8 cellular contexts compared by ENCODE assay signal in the genomic region with DNA sequence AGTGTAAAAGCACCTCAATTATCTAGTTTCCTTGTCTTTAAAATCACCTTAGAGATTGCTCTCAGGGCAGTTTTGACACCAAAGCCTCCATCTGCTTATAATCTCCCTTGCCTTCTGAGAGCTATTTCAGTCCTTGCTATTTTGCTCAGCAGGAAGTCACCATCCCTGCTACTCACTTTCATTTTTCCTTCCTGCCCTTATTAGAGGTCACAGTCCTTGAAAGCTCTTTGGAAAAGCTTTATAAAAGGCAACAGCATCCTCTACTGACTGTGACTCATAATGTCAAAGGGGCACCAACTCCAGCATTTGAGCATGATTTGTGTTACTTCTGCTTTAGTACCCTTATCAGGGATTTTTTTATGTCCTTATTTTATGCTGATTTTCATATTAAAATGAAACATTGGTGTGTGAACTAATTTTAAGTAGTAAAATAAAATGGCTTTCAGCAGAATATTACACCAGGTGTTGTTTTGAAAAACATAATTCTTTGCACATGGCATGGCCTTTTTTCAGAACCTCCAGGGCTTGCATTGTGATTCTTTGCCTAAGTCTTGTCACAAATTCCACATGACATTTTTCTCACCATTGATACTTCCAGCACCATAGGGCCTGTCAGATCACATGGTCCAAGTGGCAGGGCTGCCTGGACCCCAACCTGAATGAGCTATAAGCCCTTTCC.
DNase-seq lines count a peak whose midpoint lies in the region; ATAC-seq and TF ChIP-seq lines count a peak whose summit lies in the region.

No MANE protein-coding gene starts in this region.

- ATAC-seq in thoracic aorta (ENCODE audit: insufficient number of reproducible peaks, low FRiP score, low read depth), result peak; percentile 71
- no peak for ATAC-seq in activated CD4-positive, alpha-beta T cell treated with anti-CD3 and anti-CD28 coated beads for 36 hours

- intact Hi-C loops in activated CD4-positive, alpha-beta T cell treated with anti-CD3 and anti-CD28 coated beads for 36 hours (cut with DNase I, micrococcal nuclease), result loop anchor here (2.0 to 5.0 kb wide), 2 partner anchors 856 to 857 kb away; no protein-coding TSS in a partner anchor

- peak overlapping the region in 1 of 2 donors; percentile 42 for H3K27ac ChIP-seq in right atrium auricular region
- no peak overlapping the region for H3K27ac ChIP-seq in thoracic aorta

- H3K27me3 ChIP-seq in HAP-1 (ENCODE audit: low read depth) (no peaks in the 10 kb centered on the region), right atrium auricular region (no peaks in the 10 kb centered on the region), thoracic aorta (replicated peaks; ENCODE audit: insufficient read depth) (no peaks in the 10 kb centered on the region)

- peaks cover 2% of the 10 kb centered on the region for H3K4me1 Mint-ChIP-seq in activated CD4-positive, alpha-beta T cell treated with anti-CD3 and anti-CD28 coated beads for 36 hours

- H3K9me3 Mint-ChIP-seq in activated CD4-positive, alpha-beta T cell treated with anti-CD3 and anti-CD28 coated beads for 36 hours (ENCODE audit: low read depth), result peaks cover 3% of the 10 kb centered on the region

- CTCF ChIA-PET in activated CD4-positive, alpha-beta T cell treated with anti-CD3 and anti-CD28 coated beads for 36 hours (lab: Charles Lee), result interaction anchor here (0.8 kb wide), 1 partner anchor 491 kb away, joined by 3 read pairs; no protein-coding TSS in a partner anchor

- POLR2A ChIA-PET in activated CD4-positive, alpha-beta T cell treated with anti-CD3 and anti-CD28 coated beads for 36 hours (lab: Charles Lee), result no interaction called here

- H3K9me3 ChIP-seq in HAP-1, result no peaks in the 10 kb centered on the region
- H3K9me3 ChIP-seq in right atrium auricular region, result no peaks in the 10 kb centered on the region
- H3K9me3 ChIP-seq in thoracic aorta, result no peaks in the 10 kb centered on the region

- peaks cover 4% of the 10 kb centered on the region for H3K4me1 ChIP-seq in HAP-1
- H3K4me1 ChIP-seq in right atrium auricular region, result peaks cover 0 to 8% of the 10 kb centered on the region in 2 donors
- H3K4me1 ChIP-seq in thoracic aorta (ENCODE audit: control insufficient read depth in 1 of 2, low read depth in 2 of 2), result peaks cover 3 to 13% of the 10 kb centered on the region in 2 donors

- peak; percentile 48 for TF ChIP-seq CTCF in GM12865 (IDR thresholded peaks at IDR 0.05; ENCODE audit: insufficient read depth, low read depth, low read length, missing control alignments)
- peak; percentile 74 for TF ChIP-seq CTCF in LNCAP (IDR thresholded peaks at IDR 0.05)
- TF ChIP-seq CTCF in right atrium auricular region (IDR thresholded peaks at IDR 0.05), result peak; percentile 33 to 75
- peak; percentile 35 for TF ChIP-seq CTCF in thoracic aorta (IDR thresholded peaks at IDR 0.05)

- H3K36me3 Mint-ChIP-seq in activated CD4-positive, alpha-beta T cell treated with anti-CD3 and anti-CD28 coated beads for 36 hours (ENCODE audit: low read depth), result no peaks in the 10 kb centered on the region

- no peak overlapping the region for H3K27ac Mint-ChIP-seq in activated CD4-positive, alpha-beta T cell treated with anti-CD3 and anti-CD28 coated beads for 36 hours

- H3K4me3 Mint-ChIP-seq in activated CD4-positive, alpha-beta T cell treated with anti-CD3 and anti-CD28 coated beads for 36 hours, result no peak overlapping the region

- DNase-seq in GM12865 (ENCODE audit: low read depth) (peak; percentile 50), HAP-1 (ENCODE audit: low spot score in 2 of 2) (peak; percentile 9 to 76), SW480 (ENCODE audit: low spot score) (peak; percentile 65), right atrium auricular region (ENCODE audit: low spot score) (no peak), thoracic aorta (ENCODE audit: low spot score) (no peak), GF-D8 (lab: John Stamatoyannopoulos, UW) (no peak)
- DNase-seq in activated CD4-positive, alpha-beta T cell treated with anti-CD3 and anti-CD28 coated beads for 36 hours, result no peak

- in situ Hi-C loops in HAP-1 (cut with MboI; ENCODE audit: low sequenced_read_pairs), result no loop called here

- H3K36me3 ChIP-seq in HAP-1 (replicated peaks) (no peaks in the 10 kb centered on the region), right atrium auricular region (no peaks in the 10 kb centered on the region), thoracic aorta (no peaks in the 10 kb centered on the region)

- peaks cover 4% of the 10 kb centered on the region for H3K27me3 Mint-ChIP-seq in activated CD4-positive, alpha-beta T cell treated with anti-CD3 and anti-CD28 coated beads for 36 hours

- H3K4me3 ChIP-seq in GM12865 (ENCODE audit: low read depth, low read length) (no peak overlapping the region), HAP-1 (no peak overlapping the region), right atrium auricular region (no peak overlapping the region), thoracic aorta (no peak overlapping the region)

Comparison
In these comparisons a context has a peak if more than half of its experiments do, and no peak if none do; other contexts are left out.
1. DNase-seq: peak in GM12865 (single experiment), HAP-1 (2 of 2) and SW480 (single experiment); none in right atrium auricular region (single experiment), thoracic aorta (single experiment), activated CD4-positive, alpha-beta T cell treated with anti-CD3 and anti-CD28 coated beads for 36 hours (single experiment) and GF-D8 (single experiment).
2. Peak in every context shown above with its lines, with median percentiles within 50 percentile points of each other: CTCF ChIP-seq.